In the genomic region with DNA sequence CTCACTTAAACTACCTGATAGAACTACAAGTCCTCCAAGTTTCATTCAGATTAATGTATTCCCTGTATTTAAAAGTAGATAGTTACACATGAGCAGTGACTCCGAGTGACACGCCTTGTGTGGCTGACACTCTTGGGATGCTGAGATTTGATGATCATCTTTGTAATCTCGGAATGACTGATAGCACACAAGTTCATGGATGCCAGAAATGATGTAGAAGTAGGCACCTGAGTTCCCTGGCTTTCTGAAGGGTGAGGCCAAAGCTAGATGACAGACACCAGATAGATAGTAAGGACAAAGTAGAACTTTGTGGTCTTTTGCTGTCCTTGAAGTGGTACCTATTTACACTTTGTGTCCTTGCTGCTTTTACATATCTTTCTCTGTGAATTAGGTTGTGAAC, we compare ENCODE assay signal across 11 cellular contexts.
DNase-seq lines count a peak whose midpoint lies in the region; ATAC-seq and TF ChIP-seq lines count a peak whose summit lies in the region.
"Had no signal": no experiment of that assay in that cellular context is flagged by ENCODE, and none has a peak within 500 bp of the region (broad histone marks: within the 10 kb centered on the region; RNA-seq: fewer than 3 reads in every experiment).

No MANE protein-coding gene starts in this region.

- no peak overlapping the region for H3K9ac ChIP-seq in mammary epithelial cell (ENCODE audit: insufficient read depth, low read length)

- H3K36me3 Mint-ChIP-seq in stimulated activated naive CD8-positive, alpha-beta T cell treated with anti-CD3 and anti-CD28 coated beads, Interleukin-15, Interleukin-2, amounts not matched to agents 100 ng/mL and 50 ng/mL, for 24 hours (ENCODE audit: low read depth), result no peaks in the 10 kb centered on the region
- H3K36me3 Mint-ChIP-seq in activated T-helper 2 cell treated with anti-CD3 and anti-CD28 coated beads, Interferon-gamma antibody, Interleukin-2, Interleukin-4, amounts not matched to agents 10 μg/mL and 5 μg/mL and 100 μg/mL, durations not matched to agents 14 hours and 24 hours and 36 hours (ENCODE audit: low read depth), result peaks cover 11% of the 10 kb centered on the region

- CTCF ChIA-PET in mammary epithelial cell (lab: Charles Lee; ENCODE audit: low non-redundant PET), result no interaction called here

- ATAC-seq in stimulated activated naive CD8-positive, alpha-beta T cell treated with anti-CD3 and anti-CD28 coated beads, Interleukin-15, Interleukin-2, amounts not matched to agents 100 U/mL and 50 U/mL, for 24 hours, result no peak
- ATAC-seq in HG03097 (IDR thresholded peaks at IDR 0.05; ENCODE audit: low FRiP score, unreplicated experiment) (peak; percentile 25), psoas muscle (no peak), aorta (ENCODE audit: low FRiP score) (no peak)
- ATAC-seq: Panc1 had no signal

- H3K4me3 ChIP-seq in mammary epithelial cell (replicated peaks in 1 of 3; ENCODE audit: insufficient read depth in 1 of 3, low read depth in 2 of 3, low read length in 3 of 3) (no peak overlapping the region), psoas muscle (no peak overlapping the region), aorta (ENCODE audit: low read length in 2 of 2) (no peak overlapping the region)

- no peaks in the 10 kb centered on the region for H3K27me3 ChIP-seq in mammary epithelial cell (ENCODE audit: insufficient read depth, low read length)
- no peaks in the 10 kb centered on the region for H3K27me3 ChIP-seq in psoas muscle (ENCODE audit: insufficient read depth in 3 of 3, low read length in 2 of 3)
- H3K27me3 ChIP-seq in aorta (ENCODE audit: control insufficient read depth in 1 of 2, insufficient read depth in 2 of 2, low read length in 1 of 2), result no peaks in the 10 kb centered on the region

- in situ Hi-C loops in mammary epithelial cell (cut with MboI; ENCODE audit: low sequenced_read_pairs in 2 of 2), result no loop called here

- intact Hi-C loops in activated T-helper 2 cell treated with anti-CD3 and anti-CD28 coated beads, Interferon-gamma antibody, Interleukin-2, Interleukin-4, amounts not matched to agents 10 μg/mL and 5 μg/mL and 100 μg/mL, durations not matched to agents 14 hours and 24 hours and 36 hours (cut with micrococcal nuclease), result loop anchor here (2.0 to 5.0 kb wide), 4 partner anchors 26 to 78 kb away; a partner anchor contains a TSS
- intact Hi-C loops in mammary epithelial cell (cut with micrococcal nuclease) (no loop called here), psoas muscle (cut with DNase I) (no loop called here), aorta (cut with DNase I) (no loop called here)

- H3K9me3 Mint-ChIP-seq in stimulated activated naive CD8-positive, alpha-beta T cell treated with anti-CD3 and anti-CD28 coated beads, Interleukin-15, Interleukin-2, amounts not matched to agents 100 ng/mL and 50 ng/mL, for 24 hours, result no peaks in the 10 kb centered on the region
- no peaks in the 10 kb centered on the region for H3K9me3 Mint-ChIP-seq in activated T-helper 2 cell treated with anti-CD3 and anti-CD28 coated beads, Interferon-gamma antibody, Interleukin-2, Interleukin-4, amounts not matched to agents 10 μg/mL and 5 μg/mL and 100 μg/mL, durations not matched to agents 14 hours and 24 hours and 36 hours

- no peak overlapping the region for H3K4me2 ChIP-seq in mammary epithelial cell (ENCODE audit: insufficient read depth, low read depth, low read length)

- dilution Hi-C loops in mammary epithelial cell (cut with HindIII; ENCODE audit: low sequenced_read_pairs), result no loop called here

- peaks cover 13% of the 10 kb centered on the region for H3K4me1 ChIP-seq in mammary epithelial cell (ENCODE audit: insufficient read depth, low read length)
- H3K4me1 ChIP-seq in psoas muscle, result no peaks in the 10 kb centered on the region
- H3K4me1 ChIP-seq in aorta (ENCODE audit: control insufficient read depth in 1 of 2, insufficient read depth in 2 of 2, low read length in 2 of 2), result peaks cover 2 to 5% of the 10 kb centered on the region in 2 donors

- H3K27ac ChIP-seq in mammary epithelial cell (ENCODE audit: insufficient read depth, low read depth, low read length) (no peak overlapping the region), psoas muscle (no peak overlapping the region), aorta (ENCODE audit: low read depth in 1 of 2, low read length in 2 of 2) (no peak overlapping the region)

- H3K4me3 Mint-ChIP-seq in stimulated activated naive CD8-positive, alpha-beta T cell treated with anti-CD3 and anti-CD28 coated beads, Interleukin-15, Interleukin-2, amounts not matched to agents 100 ng/mL and 50 ng/mL, for 24 hours, result peak overlapping the region; percentile 28
- no peak overlapping the region for H3K4me3 Mint-ChIP-seq in activated T-helper 2 cell treated with anti-CD3 and anti-CD28 coated beads, Interferon-gamma antibody, Interleukin-2, Interleukin-4, amounts not matched to agents 10 μg/mL and 5 μg/mL and 100 μg/mL, durations not matched to agents 14 hours and 24 hours and 36 hours (ENCODE audit: low read depth)

- no peaks in the 10 kb centered on the region for H3K36me3 ChIP-seq in mammary epithelial cell (ENCODE audit: insufficient read depth, low read length)
- H3K36me3 ChIP-seq in psoas muscle (ENCODE audit: insufficient read depth in 1 of 2, low read depth in 1 of 2), result no peaks in the 10 kb centered on the region
- no peaks in the 10 kb centered on the region for H3K36me3 ChIP-seq in aorta (ENCODE audit: control insufficient read depth in 1 of 2, insufficient read depth in 2 of 2, low read length in 1 of 2)

- H4K20me1 ChIP-seq in mammary epithelial cell (ENCODE audit: insufficient read depth, low read length), result no peaks in the 10 kb centered on the region

- DNase-seq in stimulated activated naive CD8-positive, alpha-beta T cell treated with anti-CD3 and anti-CD28 coated beads, Interleukin-15, Interleukin-2, amounts not matched to agents 100 U/mL and 50 U/mL, for 24 hours, result no peak
- DNase-seq in activated T-helper 2 cell treated with anti-CD3 and anti-CD28 coated beads, Interferon-gamma antibody, Interleukin-2, Interleukin-4, amounts not matched to agents 10 μg/mL and 5 μg/mL and 100 μg/mL, durations not matched to agents 14 hours and 24 hours and 36 hours (ENCODE audit: low spot score), result no peak
- DNase-seq in mammary epithelial cell, result no peak
- DNase-seq in GF-D8 (lab: John Stamatoyannopoulos, UW), result no peak
- DNase-seq in psoas muscle, result no peak
- no peak for DNase-seq in aorta
- DNase-seq: hypothalamus, NCI-H2081 had no signal

- H3K9me3 ChIP-seq in mammary epithelial cell (replicated peaks; ENCODE audit: insufficient read depth, low read length) (no peaks in the 10 kb centered on the region), psoas muscle (no peaks in the 10 kb centered on the region), aorta (ENCODE audit: control insufficient read depth, low read length) (no peaks in the 10 kb centered on the region)

- H2AFZ ChIP-seq in mammary epithelial cell (ENCODE audit: low read depth, low read length), result no peak overlapping the region

- TF ChIP-seq CTCF in mammary epithelial cell (conservative IDR thresholded peaks at IDR 0.05 in 1 of 2, IDR thresholded peaks at IDR 0.05 in 1 of 2; ENCODE audit: extremely low read depth in 1 of 2, insufficient read depth in 1 of 2, low read depth in 1 of 2, low read length in 2 of 2) (no peak), psoas muscle (IDR thresholded peaks at IDR 0.05) (no peak)

- 95% methylated on average over 3 of the region's 3 CpGs for WGBS in mammary epithelial cell (ENCODE audit: low coverage, missing lambda C conversion rate)
- 87 to 96% (median 93%) methylated on average over 3 of the region's 3 CpGs for WGBS in psoas muscle, 3 donors
- 92% methylated on average over 3 of the region's 3 CpGs for WGBS in aorta, 2 donors

- H3K27me3 Mint-ChIP-seq in stimulated activated naive CD8-positive, alpha-beta T cell treated with anti-CD3 and anti-CD28 coated beads, Interleukin-15, Interleukin-2, amounts not matched to agents 100 ng/mL and 50 ng/mL, for 24 hours, result no peaks in the 10 kb centered on the region
- H3K27me3 Mint-ChIP-seq in activated T-helper 2 cell treated with anti-CD3 and anti-CD28 coated beads, Interferon-gamma antibody, Interleukin-2, Interleukin-4, amounts not matched to agents 10 μg/mL and 5 μg/mL and 100 μg/mL, durations not matched to agents 14 hours and 24 hours and 36 hours (ENCODE audit: low read depth), result no peaks in the 10 kb centered on the region

- H3K79me2 ChIP-seq in mammary epithelial cell (ENCODE audit: insufficient read depth, low read length), result peaks cover 71% of the 10 kb centered on the region

- H3K27ac Mint-ChIP-seq in stimulated activated naive CD8-positive, alpha-beta T cell treated with anti-CD3 and anti-CD28 coated beads, Interleukin-15, Interleukin-2, amounts not matched to agents 100 ng/mL and 50 ng/mL, for 24 hours, result peak overlapping the region; percentile 74
- peak overlapping the region; percentile 92 for H3K27ac Mint-ChIP-seq in activated T-helper 2 cell treated with anti-CD3 and anti-CD28 coated beads, Interferon-gamma antibody, Interleukin-2, Interleukin-4, amounts not matched to agents 10 μg/mL and 5 μg/mL and 100 μg/mL, durations not matched to agents 14 hours and 24 hours and 36 hours

- peaks cover 61% of the 10 kb centered on the region for H3K4me1 Mint-ChIP-seq in stimulated activated naive CD8-positive, alpha-beta T cell treated with anti-CD3 and anti-CD28 coated beads, Interleukin-15, Interleukin-2, amounts not matched to agents 100 ng/mL and 50 ng/mL, for 24 hours (ENCODE audit: low read depth)
- H3K4me1 Mint-ChIP-seq in activated T-helper 2 cell treated with anti-CD3 and anti-CD28 coated beads, Interferon-gamma antibody, Interleukin-2, Interleukin-4, amounts not matched to agents 10 μg/mL and 5 μg/mL and 100 μg/mL, durations not matched to agents 14 hours and 24 hours and 36 hours (ENCODE audit: low read depth), result peaks cover 54% of the 10 kb centered on the region

- no TSS peak for BruUV-seq in mammary epithelial cell (replicated peaks; lab: Mats Ljungman, UMichigan)
